In the genomic region with DNA sequence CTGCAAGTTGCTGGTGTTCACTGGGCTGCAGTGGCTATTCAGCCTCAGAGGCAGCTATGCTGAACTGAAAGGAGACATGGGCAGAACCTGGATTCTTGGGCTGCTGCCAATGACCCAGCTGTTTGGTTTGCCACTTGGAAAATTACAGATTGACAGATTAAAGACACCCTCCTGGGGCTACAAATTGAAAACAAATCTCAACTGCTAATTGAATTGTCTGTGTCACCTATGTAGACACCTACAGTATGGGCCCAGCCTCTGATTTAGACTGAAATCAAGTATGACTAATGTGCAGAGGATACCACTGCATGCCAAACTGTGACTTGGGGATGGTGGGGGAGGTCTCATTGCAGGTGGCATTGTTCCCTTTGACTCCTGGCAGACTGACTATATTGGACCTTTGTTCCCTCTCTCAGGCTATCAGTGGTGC, we compare ENCODE assay signal across 13 cellular contexts. TPM values are rescaled to one million over a fixed set of nuclear protein-coding genes. Genes with fewer than 3 reads are reported as not detected.
DNase-seq lines count a peak whose midpoint lies in the region; ATAC-seq, FAIRE-seq and TF ChIP-seq lines count a peak whose summit lies in the region.
"Had no signal": no experiment of that assay in that cellular context is flagged by ENCODE, and none has a peak within 500 bp of the region (broad histone marks: within the 10 kb centered on the region; RNA-seq: fewer than 3 reads in every experiment).

No MANE protein-coding gene starts in this region.

- H3K36me3 ChIP-seq in HepG2 (replicated peaks in 1 of 2; ENCODE audit: control insufficient read depth in 1 of 2, insufficient read depth in 2 of 2, low read length in 2 of 2) (no peaks in the 10 kb centered on the region), OCI-LY7 (ENCODE audit: insufficient read depth, low read length) (no peaks in the 10 kb centered on the region; the same call in 1 of the 2 replicates), Caco-2 (ENCODE audit: control insufficient read depth, insufficient read depth, low read length) (no peaks in the 10 kb centered on the region)
- H3K36me3 ChIP-seq: thoracic aorta had no signal

- no peaks in the 10 kb centered on the region for H3K27me3 ChIP-seq in HepG2 (ENCODE audit: control insufficient read depth in 1 of 2, insufficient read depth in 2 of 2, low read length in 2 of 2)
- H3K27me3 ChIP-seq in Caco-2 (replicated peaks; ENCODE audit: control insufficient read depth, insufficient read depth, low read length): no peaks in the 10 kb centered on the region

- H3K27me3 Mint-ChIP-seq in Caco-2 (ENCODE audit: insufficient read depth, unreplicated experiment): no peaks in the 10 kb centered on the region

- TF ChIP-seq CTCF in RWPE1 (conservative IDR thresholded peaks at IDR 0.05; ENCODE audit: low read depth): no peak
- no peak for TF ChIP-seq CTCF in HepG2 (CRISPR knock-in tag; IDR thresholded peaks at IDR 0.05)
- TF ChIP-seq CTCF in OCI-LY7 (conservative IDR thresholded peaks at IDR 0.05; ENCODE audit: low read length): no peak
- TF ChIP-seq CTCF in Caco-2 (IDR thresholded peaks at IDR 0.05; ENCODE audit: insufficient read depth in 1 of 2, low read depth in 1 of 2, low read length in 1 of 2, severe bottlenecking in 1 of 2, unreplicated experiment in 1 of 2): no peak

- TF ChIP-seq RAD21 in HepG2 (CRISPR knock-in tag; IDR thresholded peaks at IDR 0.05): no peak

- no peak for TF ChIP-seq EP300 in HepG2 (IDR thresholded peaks at IDR 0.05; ENCODE audit: low read depth in 2 of 2, low read length in 2 of 2)
- no peak for TF ChIP-seq EP300 in HepG2 (CRISPR knock-in tag; IDR thresholded peaks at IDR 0.05; ENCODE audit: borderline replicate concordance)

- no peak overlapping the region for H3K4me3 Mint-ChIP-seq in Caco-2 (ENCODE audit: unreplicated experiment)
- H3K4me3 Mint-ChIP-seq: neural crest cell had no signal

- no peak overlapping the region for H3K4me2 ChIP-seq in HepG2 (ENCODE audit: low read depth, low read length)
- H3K4me2 ChIP-seq in OCI-LY7 (ENCODE audit: low read length): no peak overlapping the region
- H3K4me2 ChIP-seq: A549 had no signal

- H3K4me1 ChIP-seq in HepG2 (ENCODE audit: insufficient read depth, low read length): peaks cover 11% of the 10 kb centered on the region
- H3K4me1 ChIP-seq in OCI-LY7 (ENCODE audit: insufficient read depth, low read length, poor library complexity, severe bottlenecking): peaks cover 20% of the 10 kb centered on the region
- no peaks in the 10 kb centered on the region for H3K4me1 ChIP-seq in Caco-2

- H3K79me2 ChIP-seq in HepG2 (ENCODE audit: insufficient read depth, low read length) (no peaks in the 10 kb centered on the region), OCI-LY7 (ENCODE audit: insufficient read depth, low read depth, low read length) (peaks cover 6% of the 10 kb centered on the region; the same call in 1 of the 2 replicates)

- ATAC-seq in HepG2 (peak; percentile 63), GM18861 (IDR thresholded peaks at IDR 0.05; ENCODE audit: unreplicated experiment) (no peak)

- H3K4me3 ChIP-seq in HepG2 (replicated peaks in 1 of 3; ENCODE audit: insufficient read depth in 1 of 3, low read depth in 2 of 3, low read length in 3 of 3) (no peak overlapping the region), OCI-LY7 (ENCODE audit: low read depth, low read length, poor library complexity, severe bottlenecking) (no peak overlapping the region), Caco-2 (ENCODE audit: low read depth, low read length) (no peak overlapping the region)
- H3K4me3 ChIP-seq: A549, thoracic aorta had no signal

- intact Hi-C loops in HepG2 (cut with micrococcal nuclease; ENCODE audit: unreplicated experiment): no loop called here
- intact Hi-C loops in OCI-LY7 (cut with micrococcal nuclease; ENCODE audit: unreplicated experiment): no loop called here
- intact Hi-C loops in Caco-2 (cut with micrococcal nuclease; ENCODE audit: unreplicated experiment): no loop called here

- no peak for TF ChIP-seq POLR2A in HepG2 (IDR thresholded peaks at IDR 0.05; ENCODE audit: insufficient read depth in 1 of 2, low read depth in 2 of 2, low read length in 2 of 2)

- DNase-seq in NCI-H1105 treated with DMSO at 0.1 percent for 48 hours (lab: John Stamatoyannopoulos, UW) (peak; percentile 42), NCI-H1105 (lab: John Stamatoyannopoulos, UW) (no peak), Daoy (ENCODE audit: low read depth) (peak; percentile 6), RWPE1 (ENCODE audit: low spot score) (peak; percentile 7), HepG2 (ENCODE audit: low spot score) (peak; percentile 14), OCI-LY7 (ENCODE audit: low spot score) (no peak), Caco-2 (no peak)
- DNase-seq: activated gamma-delta T cell, T1000 had no signal

- no peak overlapping the region for H3K9ac ChIP-seq in HepG2 (ENCODE audit: insufficient read depth, low read depth, low read length)

- no peaks in the 10 kb centered on the region for H3K4me1 Mint-ChIP-seq in Caco-2 (ENCODE audit: low read depth, unreplicated experiment)
- H3K4me1 Mint-ChIP-seq: neural crest cell had no signal

- no TSS peak for BruUV-seq in HepG2 (replicated peaks; lab: Mats Ljungman, UMichigan)
- BruUV-seq in OCI-LY7 (replicated peaks; lab: Mats Ljungman, UMichigan): no TSS peak
- BruUV-seq in Caco-2 (replicated peaks; lab: Mats Ljungman, UMichigan): no TSS peak

- H3K27ac ChIP-seq in RWPE1 (no peak overlapping the region), HepG2 (ENCODE audit: extremely low read length, insufficient read depth, low read length) (no peak overlapping the region), OCI-LY7 (ENCODE audit: low read depth, low read length, poor library complexity, severe bottlenecking) (no peak overlapping the region)
- H3K27ac ChIP-seq: A549, thoracic aorta had no signal

- H4K20me1 ChIP-seq in HepG2 (ENCODE audit: insufficient read depth, low read length): no peaks in the 10 kb centered on the region; the same call in 1 of the 2 replicates
- H4K20me1 ChIP-seq in OCI-LY7 (ENCODE audit: insufficient read depth, low read length): no peaks in the 10 kb centered on the region

- no peak overlapping the region for H3K27ac Mint-ChIP-seq in Caco-2 (ENCODE audit: unreplicated experiment)

- no peaks in the 10 kb centered on the region for H3K9me3 Mint-ChIP-seq in Caco-2 (ENCODE audit: unreplicated experiment)

- H3K36me3 Mint-ChIP-seq in Caco-2 (ENCODE audit: insufficient read depth, unreplicated experiment): no peaks in the 10 kb centered on the region

- CTCF ChIA-PET in RWPE1 (lab: Yijun Ruan, JAX) (interaction anchor here (0.6 kb wide), 2 partner anchors 34 to 344 kb away, joined by 3 to 4 read pairs; no protein-coding TSS in a partner anchor), HepG2 (lab: Yijun Ruan, JAX; ENCODE audit: low intra/inter-chr PET ratio, low total read pairs) (no interaction called here), OCI-LY7 (lab: Charles Lee; ENCODE audit: unreplicated experiment) (no interaction called here), Caco-2 (lab: Charles Lee) (no interaction called here)

- no peaks in the 10 kb centered on the region for H3K9me2 ChIP-seq in OCI-LY7 (ENCODE audit: insufficient read depth, low read length)

- FAIRE-seq in HepG2 (lab: Jason Lieb, UNC): no peak
- FAIRE-seq: A549 had no signal

- H3K9me3 ChIP-seq in HepG2 (ENCODE audit: low read length): no peaks in the 10 kb centered on the region
- H3K9me3 ChIP-seq in OCI-LY7 (ENCODE audit: low read length): no peaks in the 10 kb centered on the region
- H3K9me3 ChIP-seq in Caco-2: peaks cover 11% of the 10 kb centered on the region
- H3K9me3 ChIP-seq: A549, thoracic aorta had no signal

- in situ Hi-C loops in HepG2 (cut with HindIII; ENCODE audit: extremely low pct_ligation_motif_present, low pct_unique_long_range_greater_than_20kb): no loop called here

- H2AFZ ChIP-seq in HepG2 (ENCODE audit: low read length) (no peak overlapping the region), OCI-LY7 (ENCODE audit: low read length) (no peak overlapping the region)

- POLR2A ChIA-PET in RWPE1 (lab: Yijun Ruan, JAX; ENCODE audit: low non-redundant PET): no interaction called here
- POLR2A ChIA-PET in HepG2 (lab: Yijun Ruan, JAX): no interaction called here
- POLR2A ChIA-PET in OCI-LY7 (lab: Charles Lee): interaction anchor here (0.7 to 3.6 kb wide), 5 partner anchors 10 to 41 kb away, joined by 3 to 25 read pairs (median 4); no protein-coding TSS in a partner anchor
- POLR2A ChIA-PET in Caco-2 (lab: Charles Lee): no interaction called here

RNA-seq across cellular contexts. Expression of a gene that starts 42.8 kb away (rescaled TPM):
- 20.1 and 22.6 TPM in 2 replicates for total RNA-seq in Daoy (2014; rRNA removed; shearing (Covaris generic))
- 26.6 and 33.4 TPM in 2 replicates for total RNA-seq in HepG2 (2016; rRNA removed; fragmentation: Illumina TruSeq; extraction: Trizol)
- total RNA-seq in HepG2 (2016; cell fraction: cytosol; rRNA removed; fragmentation: Illumina TruSeq; extraction: Trizol; ENCODE audit: low read depth): 3.5 and 3.9 TPM in 2 replicates
- 25.9 and 29.3 TPM in 2 replicates for total RNA-seq in HepG2 (2016; cell fraction: insoluble cytoplasmic fraction; rRNA removed; fragmentation: Illumina TruSeq; extraction: Trizol)
- 11.7 and 12.0 TPM in 2 replicates for total RNA-seq in HepG2 (2016; cell fraction: membrane; rRNA removed; fragmentation: Illumina TruSeq; extraction: Trizol)
- 31.8 and 37.1 TPM in 2 replicates for total RNA-seq in HepG2 (2016; cell fraction: nucleus; rRNA removed; fragmentation: Illumina TruSeq; extraction: Trizol)
- 22.4 and 26.0 TPM in 2 replicates for polyA plus RNA-seq in HepG2 (2011; rRNA removed)
- polyA plus RNA-seq in HepG2 (2011; cell fraction: cytosol; rRNA removed): 10.9 and 13.6 TPM in 2 replicates
- polyA plus RNA-seq in HepG2 (2011; cell fraction: nucleus; rRNA removed): 38.3 and 45.6 TPM in 2 replicates
- 18.4 and 19.9 TPM in 2 replicates for polyA plus RNA-seq in HepG2 (2012)
- 0.83 and 1.1 TPM in 2 replicates for polyA plus RNA-seq in HepG2 (2016; cell fraction: cytosol; fragmentation: Illumina TruSeq; extraction: Trizol; ENCODE audit: low read depth)
- 21.8 and 23.6 TPM in 2 replicates for polyA plus RNA-seq in HepG2 (2016; cell fraction: insoluble cytoplasmic fraction; fragmentation: Illumina TruSeq; extraction: Trizol; ENCODE audit: low read depth)
- 3.7 and 3.8 TPM in 2 replicates for polyA plus RNA-seq in HepG2 (2016; cell fraction: membrane; fragmentation: Illumina TruSeq; extraction: Trizol; ENCODE audit: low read depth)
- polyA plus RNA-seq in HepG2 (2016; cell fraction: nucleus; fragmentation: Illumina TruSeq; extraction: Trizol; ENCODE audit: insufficient read depth, low read depth): 38.0 and 42.0 TPM in 2 replicates
- polyA minus RNA-seq in HepG2 (2011; rRNA and poly(A)+ RNA removed; ENCODE audit: low replicate concordance): 41.6 and 48.2 TPM in 2 replicates
- polyA minus RNA-seq in HepG2 (2011; cell fraction: cytosol; rRNA and poly(A)+ RNA removed): 16.7 and 18.5 TPM in 2 replicates
- 54.3 and 55.9 TPM in 2 replicates for polyA minus RNA-seq in HepG2 (2011; cell fraction: nucleus; rRNA and poly(A)+ RNA removed)
- total RNA-seq in OCI-LY7 (2014; rRNA removed; shearing (Covaris generic)): 25.4 and 28.8 TPM in 2 replicates
- 64.2 and 65.7 TPM in 2 replicates for total RNA-seq in OCI-LY7 (2022)
- total RNA-seq in Caco-2 (2022): 42.8 and 49.4 TPM in 2 replicates

Comparison
In these comparisons a context has a peak if more than half of its experiments do, and no peak if none do; other contexts are left out.
1. DNase-seq: peak in NCI-H1105 treated with DMSO at 0.1 percent for 48 hours (single experiment), Daoy (single experiment), RWPE1 (single experiment) and HepG2 (single experiment); none in NCI-H1105 (single experiment), OCI-LY7 (single experiment) and Caco-2 (0 of 2).